Comparison of ENCODE assay signal across 8 cellular contexts in genomic region chr12:57620936-57621496, GRCh38. TPM values are rescaled to one million over a fixed set of nuclear protein-coding genes. Genes with fewer than 3 reads are reported as not detected.
DNase-seq lines count a peak whose midpoint lies in the region; ATAC-seq and TF ChIP-seq lines count a peak whose summit lies in the region.

No MANE protein-coding gene starts in this region.

- H3K36me3 ChIP-seq in body of pancreas (replicated peaks in 1 of 2; ENCODE audit: insufficient read depth in 1 of 2, low read depth in 2 of 2) (no peaks in the 10 kb centered on the region), left lung (no peaks in the 10 kb centered on the region), thymus (ENCODE audit: control insufficient read depth, insufficient read depth) (no peaks in the 10 kb centered on the region)

- H3K9me3 ChIP-seq in body of pancreas (no peaks in the 10 kb centered on the region), left lung (no peaks in the 10 kb centered on the region), thymus (ENCODE audit: control insufficient read depth) (no peaks in the 10 kb centered on the region)

- H3K4me1 ChIP-seq in body of pancreas (peaks cover 21% of the 10 kb centered on the region), left lung (peaks cover 7 to 29% of the 10 kb centered on the region in 2 donors), thymus (ENCODE audit: control insufficient read depth, insufficient read depth, low read length) (no peaks in the 10 kb centered on the region)

- no peaks in the 10 kb centered on the region for H3K9me3 Mint-ChIP-seq in activated CD4-positive, alpha-beta T cell treated with anti-CD3 and anti-CD28 coated beads, Interleukin-2, amount 10 ng/mL, durations not matched to agents 24 days and 14 days

- H3K27me3 ChIP-seq in body of pancreas = peaks cover 0 to 17% of the 10 kb centered on the region in 2 donors
- peaks cover 48 to 100% of the 10 kb centered on the region in 2 donors for H3K27me3 ChIP-seq in left lung
- peaks cover 73% of the 10 kb centered on the region for H3K27me3 ChIP-seq in thymus (ENCODE audit: control insufficient read depth, insufficient read depth)

- TF ChIP-seq POLR2A in body of pancreas (IDR thresholded peaks at IDR 0.05) = no peak

- WGBS in body of pancreas, 2 donors = 0 to 2% methylated on average over 7 to 35 of the region's 42 CpGs
- 2% methylated on average over 42 of the region's 42 CpGs for WGBS in thymus

- H3K27ac Mint-ChIP-seq in activated CD4-positive, alpha-beta T cell treated with anti-CD3 and anti-CD28 coated beads, Interleukin-2, amount 10 ng/mL, durations not matched to agents 24 days and 14 days = peak overlapping the region; percentile 73

- peak; percentile 73 for DNase-seq in activated CD4-positive, alpha-beta T cell treated with anti-CD3 and anti-CD28 coated beads, Interleukin-2, amount 10 ng/mL, durations not matched to agents 24 days and 14 days
- no peak for DNase-seq in activated CD4-positive, alpha-beta T cell treated with anti-CD3 and anti-CD28 coated beads for 48 hours
- DNase-seq in body of pancreas (peak in 1 of 4 donors; percentile 23), left lung (peak in 1 of 2 donors; percentile 85), Ammon's horn (ENCODE audit: low spot score) (no peak)

- TF ChIP-seq CTCF in body of pancreas (IDR thresholded peaks at IDR 0.05) (no peak), left lung (IDR thresholded peaks at IDR 0.05) (no peak)

- H3K36me3 Mint-ChIP-seq in activated CD4-positive, alpha-beta T cell treated with anti-CD3 and anti-CD28 coated beads, Interleukin-2, amount 10 ng/mL, durations not matched to agents 24 days and 14 days (ENCODE audit: low read depth) = peaks cover 2% of the 10 kb centered on the region

- intact Hi-C loops in activated CD4-positive, alpha-beta T cell treated with anti-CD3 and anti-CD28 coated beads, Interleukin-2, amount 10 ng/mL, durations not matched to agents 24 days and 14 days (cut with micrococcal nuclease) = loop anchor here (1.0 to 5.0 kb wide), 4 partner anchors 8 to 159 kb away; partner anchors contain the start of gene PIP4K2C
- intact Hi-C loops in body of pancreas (cut with DNase I) (no loop called here), left lung (cut with DNase I) (no loop called here)

- H3K27ac ChIP-seq in body of pancreas = no peak overlapping the region
- no peak overlapping the region for H3K27ac ChIP-seq in left lung
- no peak overlapping the region for H3K27ac ChIP-seq in thymus (ENCODE audit: low read depth)

- no peak overlapping the region for H3K4me3 ChIP-seq in body of pancreas
- peak overlapping the region in 1 of 2 donors; percentile 33 for H3K4me3 ChIP-seq in left lung
- peak overlapping the region; percentile 8 for H3K4me3 ChIP-seq in thymus (ENCODE audit: low read length)

- H3K4me3 Mint-ChIP-seq in activated CD4-positive, alpha-beta T cell treated with anti-CD3 and anti-CD28 coated beads, Interleukin-2, amount 10 ng/mL, durations not matched to agents 24 days and 14 days = peak overlapping the region; percentile 88

- peaks cover 22% of the 10 kb centered on the region for H3K4me1 Mint-ChIP-seq in activated CD4-positive, alpha-beta T cell treated with anti-CD3 and anti-CD28 coated beads, Interleukin-2, amount 10 ng/mL, durations not matched to agents 24 days and 14 days

- ATAC-seq in body of pancreas (peak; percentile 9), left lung (peak; percentile 15), HG03139 (IDR thresholded peaks at IDR 0.05; ENCODE audit: unreplicated experiment) (no peak), esophagus mucosa (no peak)

- peaks cover 94% of the 10 kb centered on the region for H3K27me3 Mint-ChIP-seq in activated CD4-positive, alpha-beta T cell treated with anti-CD3 and anti-CD28 coated beads, Interleukin-2, amount 10 ng/mL, durations not matched to agents 24 days and 14 days

RNA-seq across cellular contexts. Expression of gene ARHGEF25, which starts 9.8 kb away (rescaled TPM):
- 1.6 and 1.7 TPM in 2 replicates for total RNA-seq in activated CD4-positive, alpha-beta T cell treated with anti-CD3 and anti-CD28 coated beads, Interleukin-2, amount 10 ng/mL, durations not matched to agents 24 days and 14 days
- total RNA-seq in body of pancreas = 10 to 100 TPM; 10.1 to 10.9 TPM
- total RNA-seq in left lung = 10 to 100 TPM; 16.5 to 20.0 TPM
- polyA plus RNA-seq in thymus = 8.5 TPM
- 1.5 TPM for total RNA-seq in esophagus mucosa

RNA-seq across cellular contexts. Expression of gene B4GALNT1, which starts 12.0 kb away (rescaled TPM):
- total RNA-seq in activated CD4-positive, alpha-beta T cell treated with anti-CD3 and anti-CD28 coated beads, Interleukin-2, amount 10 ng/mL, durations not matched to agents 24 days and 14 days = 4.6 and 5.7 TPM in 2 replicates
- under 1 TPM in 1 of 2 donors, not detected in 1; 0.78 TPM for total RNA-seq in body of pancreas
- 1 to 10 TPM; 2.0 to 3.8 TPM for total RNA-seq in left lung
- 1.3 TPM for polyA plus RNA-seq in thymus
- 0.04 TPM for total RNA-seq in esophagus mucosa

RNA-seq across cellular contexts. Expression of gene DTX3, which starts 16.4 kb away (rescaled TPM):
- 15.9 and 18.3 TPM in 2 replicates for total RNA-seq in activated CD4-positive, alpha-beta T cell treated with anti-CD3 and anti-CD28 coated beads, Interleukin-2, amount 10 ng/mL, durations not matched to agents 24 days and 14 days
- total RNA-seq in body of pancreas (10 to 100 TPM in 1 of 2 donors, 1 to 10 TPM in 1; 4.6 to 12.2 TPM), left lung (10 to 100 TPM; 20.1 to 30.4 TPM), esophagus mucosa (4.1 TPM)
- polyA plus RNA-seq in thymus = 36.8 TPM

RNA-seq across cellular contexts. Expression of gene PIP4K2C, which starts 30.0 kb away (rescaled TPM):
- total RNA-seq in activated CD4-positive, alpha-beta T cell treated with anti-CD3 and anti-CD28 coated beads, Interleukin-2, amount 10 ng/mL, durations not matched to agents 24 days and 14 days = 21.5 and 23.0 TPM in 2 replicates
- 10 to 100 TPM; 12.2 to 48.0 TPM for total RNA-seq in body of pancreas
- total RNA-seq in left lung = 10 to 100 TPM; 43.4 to 44.1 TPM
- 14.4 TPM for polyA plus RNA-seq in thymus
- total RNA-seq in esophagus mucosa = 35.8 TPM

Comparison
In these comparisons a context has a peak if more than half of its experiments do, and no peak if none do; other contexts are left out.
1. ATAC-seq: peak in body of pancreas (single experiment) and left lung (single experiment); none in HG03139 (single experiment) and esophagus mucosa (single experiment).